11 cellular contexts compared by ENCODE assay signal in genomic region chr2:54084600-54084999, GRCh38. TPM values are rescaled to one million over a fixed set of nuclear protein-coding genes. Genes with fewer than 3 reads are reported as not detected.
A peak's percentile ranks its signal among the peaks of the same experiment; 100 is the strongest.
DNase-seq lines count a peak whose midpoint lies in the region; ATAC-seq, FAIRE-seq and TF ChIP-seq lines count a peak whose summit lies in the region.
"Had no signal": no experiment of that assay in that cellular context is flagged by ENCODE, and none has a peak within 500 bp of the region (broad histone marks: within the 10 kb centered on the region; RNA-seq: fewer than 3 reads in every experiment).

No MANE protein-coding gene starts in this region.

- CTCF ChIA-PET in WTC11 (lab: Charles Lee): interaction anchor here (0.5 kb wide), 1 partner anchor 39 kb away, joined by 3 read pairs; no protein-coding TSS in a partner anchor

- H3K4me3 Mint-ChIP-seq in WTC11: no peak overlapping the region

- ATAC-seq in gastroesophageal sphincter: no peak
- ATAC-seq in WTC11: no peak
- no peak for ATAC-seq in stimulated activated naive CD8-positive, alpha-beta T cell treated with anti-CD3 and anti-CD28 coated beads, Interleukin-15, Interleukin-2, amounts not matched to agents 100 U/mL and 50 U/mL, for 24 hours

- H3K27ac ChIP-seq in gastroesophageal sphincter: no peak overlapping the region

- WGBS in gastroesophageal sphincter (ENCODE audit: low coverage in 1 of 2), 2 donors: 45 to 48% methylated on average over 3 of the region's 3 CpGs

- TF ChIP-seq CTCF in AG09319 (IDR thresholded peaks at IDR 0.05; ENCODE audit: low read depth, low read length) (peak; percentile 25), bronchial epithelial cell (IDR thresholded peaks at IDR 0.05; ENCODE audit: insufficient read depth, low read length, severe bottlenecking) (peak; percentile 41), gastroesophageal sphincter (IDR thresholded peaks at IDR 0.05) (peak in 2 of 4 experiments; percentile 27 to 35), WTC11 (IDR thresholded peaks at IDR 0.05) (no peak), GM20000 (IDR thresholded peaks at IDR 0.05; ENCODE audit: extremely low read depth, missing control alignments) (no peak)

- POLR2A ChIA-PET in WTC11 (lab: Charles Lee): no interaction called here

- H3K27me3 Mint-ChIP-seq in WTC11 (ENCODE audit: low read depth): no peaks in the 10 kb centered on the region

- DNase-seq in AG09319 (ENCODE audit: extremely low read depth, low read depth) (no peak), bronchial epithelial cell (ENCODE audit: low read depth) (peak; percentile 42), kidney tubule cell (ENCODE audit: low spot score) (peak; percentile 33), WTC11 (ENCODE audit: low spot score) (no peak), GM20000 (ENCODE audit: low spot score) (no peak)
- DNase-seq in stimulated activated naive CD8-positive, alpha-beta T cell treated with anti-CD3 and anti-CD28 coated beads, Interleukin-15, Interleukin-2, amounts not matched to agents 100 U/mL and 50 U/mL, for 24 hours: no peak
- DNase-seq: NCI-H446; stimulated activated naive CD4-positive, alpha-beta T cell treated with Interleukin-2 at 50 U/mL for 16 hours had no signal

- no peak for FAIRE-seq in bronchial epithelial cell (lab: Jason Lieb, UNC)
- FAIRE-seq: GM19239 had no signal

- H3K4me1 ChIP-seq in gastroesophageal sphincter: peaks cover 0 to 10% (median 0%) of the 10 kb centered on the region in 3 donors

- TF ChIP-seq RAD21 in Ishikawa (IDR thresholded peaks at IDR 0.05; ENCODE audit: low read depth): peak; percentile 47; the same call in 1 of the 2 replicates

- H3K9me3 ChIP-seq in gastroesophageal sphincter: no peaks in the 10 kb centered on the region

- no peak overlapping the region for H3K4me3 ChIP-seq in bronchial epithelial cell (ENCODE audit: low read depth, low read length)
- no peak overlapping the region for H3K4me3 ChIP-seq in gastroesophageal sphincter

- H3K36me3 Mint-ChIP-seq in WTC11: no peaks in the 10 kb centered on the region

- H3K4me1 Mint-ChIP-seq in WTC11: no peaks in the 10 kb centered on the region

- H3K27ac Mint-ChIP-seq in WTC11: no peak overlapping the region

- no peaks in the 10 kb centered on the region for H3K27me3 ChIP-seq in bronchial epithelial cell (ENCODE audit: control insufficient read depth, insufficient read depth, low read length)
- H3K27me3 ChIP-seq in gastroesophageal sphincter: no peaks in the 10 kb centered on the region

- H3K36me3 ChIP-seq in bronchial epithelial cell (ENCODE audit: control insufficient read depth, insufficient read depth, low read length): no peaks in the 10 kb centered on the region
- no peaks in the 10 kb centered on the region for H3K36me3 ChIP-seq in gastroesophageal sphincter

- TF ChIP-seq POLR2A in gastroesophageal sphincter (IDR thresholded peaks at IDR 0.05): no peak

- no peaks in the 10 kb centered on the region for H3K9me3 Mint-ChIP-seq in WTC11

- TF ChIP-seq EP300 in Ishikawa (IDR thresholded peaks at IDR 0.05; ENCODE audit: borderline replicate concordance): no peak
- no peak for TF ChIP-seq EP300 in gastroesophageal sphincter (IDR thresholded peaks at IDR 0.05)

TF ChIP-seq in Ishikawa, 13 proteins besides CTCF, POLR2A, EP300 and RAD21:
- no peak for TF ChIP-seq CREB1 (IDR thresholded peaks at IDR 0.05; ENCODE audit: low read depth)
- no peak for TF ChIP-seq TEAD4 (IDR thresholded peaks at IDR 0.05)
- no peak for TF ChIP-seq REST (IDR thresholded peaks at IDR 0.05; ENCODE audit: low read depth)
- TF ChIP-seq MAX (IDR thresholded peaks at IDR 0.05): no peak
- no peak for TF ChIP-seq TCF12 (IDR thresholded peaks at IDR 0.05; ENCODE audit: low read depth)
- no peak for TF ChIP-seq FOXM1 (IDR thresholded peaks at IDR 0.05; ENCODE audit: borderline replicate concordance, low read depth)

TF ChIP-seq in WTC11, 78 proteins besides CTCF, POLR2A, EP300 and RAD21 (continues in another document):
- TF ChIP-seq PREB (CRISPR knock-in tag; IDR thresholded peaks at IDR 0.05; ENCODE audit: borderline replicate concordance) (no peak), PRRX2 (CRISPR knock-in tag; IDR thresholded peaks at IDR 0.05) (no peak), HMGXB4 (CRISPR knock-in tag; IDR thresholded peaks at IDR 0.05) (no peak), JAZF1 (CRISPR knock-in tag; IDR thresholded peaks at IDR 0.05) (no peak), ATF6 (CRISPR knock-in tag; IDR thresholded peaks at IDR 0.05) (no peak), ZBTB21 (CRISPR knock-in tag; IDR thresholded peaks at IDR 0.05; ENCODE audit: borderline replicate concordance) (no peak), ATF2 (CRISPR knock-in tag; IDR thresholded peaks at IDR 0.05; ENCODE audit: borderline replicate concordance, low read depth) (no peak), TEAD4 (CRISPR knock-in tag; IDR thresholded peaks at IDR 0.05) (no peak)

RNA-seq across cellular contexts. Expression of gene ACYP2, which starts 30.8 kb away (rescaled TPM):
- 9.0 and 25.9 TPM in 2 replicates for total RNA-seq in bronchial epithelial cell
- total RNA-seq in gastroesophageal sphincter: 10 to 100 TPM; 12.8 to 40.5 (median 16.9) TPM
- 4.4 to 6.3 TPM (median 5.7 TPM) in 3 replicates for total RNA-seq in WTC11 (2021)

Comparison
In these comparisons a context has a peak if more than half of its experiments do, and no peak if none do; other contexts are left out.
1. DNase-seq: peak in bronchial epithelial cell (single experiment) and kidney tubule cell (single experiment); none in AG09319 (single experiment), WTC11 (single experiment), GM20000 (single experiment) and stimulated activated naive CD8-positive, alpha-beta T cell treated with anti-CD3 and anti-CD28 coated beads, Interleukin-15, Interleukin-2, amounts not matched to agents 100 U/mL and 50 U/mL, for 24 hours (single experiment).
2. CTCF ChIP-seq: peak in AG09319 (single experiment) and bronchial epithelial cell (single experiment); none in WTC11 (single experiment) and GM20000 (single experiment).